Comparison of ENCODE assay signal across 8 cellular contexts in the genomic region with DNA sequence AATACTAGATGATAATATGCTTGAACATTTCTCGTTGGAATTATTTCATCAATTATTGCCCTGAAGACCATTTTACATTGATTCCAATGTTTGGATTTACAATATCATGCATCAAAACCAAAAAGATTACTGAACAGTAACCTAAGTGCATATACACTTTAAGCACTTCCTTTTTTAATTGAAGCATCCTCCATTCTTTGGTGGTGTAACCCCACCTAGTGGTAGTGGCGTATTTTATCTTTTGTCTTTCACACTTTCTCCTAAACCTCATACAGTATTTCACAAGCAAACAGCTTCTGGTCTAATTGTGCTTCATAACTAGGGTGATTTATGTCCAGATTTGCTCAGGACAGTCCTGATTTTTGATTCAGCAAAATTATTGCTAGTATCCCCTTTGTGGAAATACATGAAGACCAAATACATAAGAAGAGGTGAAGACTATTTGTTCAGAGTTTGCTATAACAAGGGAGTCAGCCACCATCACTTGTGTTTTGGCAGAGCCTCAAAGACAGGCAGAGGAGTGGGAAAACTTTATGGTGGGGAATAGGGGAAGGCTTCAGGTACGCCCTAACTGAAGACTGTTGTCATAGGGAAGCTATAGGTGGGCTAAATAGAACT. TPM values are rescaled to one million over a fixed set of nuclear protein-coding genes. Genes with fewer than 3 reads are reported as not detected.
DNase-seq lines count a peak whose midpoint lies in the region; ATAC-seq and TF ChIP-seq lines count a peak whose summit lies in the region.

No MANE protein-coding gene starts in this region.

- no peaks in the 10 kb centered on the region for H3K36me3 Mint-ChIP-seq in activated CD8-positive, alpha-beta T cell treated with anti-CD3 and anti-CD28 coated beads, Interleukin-2, amount 10 ng/mL, durations not matched to agents 7 days and 5 days (ENCODE audit: low read depth)

- H3K27ac ChIP-seq in left ventricle myocardium inferior (replicated peaks): no peak overlapping the region
- no peak overlapping the region for H3K27ac ChIP-seq in gastrocnemius medialis

- ATAC-seq in GM19023 (IDR thresholded peaks at IDR 0.05; ENCODE audit: unreplicated experiment) (peak; percentile 38), HG03175 (IDR thresholded peaks at IDR 0.05; ENCODE audit: unreplicated experiment) (peak; percentile 52), gastrocnemius medialis (no peak)
- ATAC-seq in activated CD8-positive, alpha-beta T cell treated with anti-CD3 and anti-CD28 coated beads, Interleukin-2, amount 10 ng/mL, durations not matched to agents 7 days and 5 days: peak; percentile 48

- H3K36me3 ChIP-seq in left ventricle myocardium inferior (no peaks in the 10 kb centered on the region), gastrocnemius medialis (no peaks in the 10 kb centered on the region)

- H3K27me3 Mint-ChIP-seq in activated CD8-positive, alpha-beta T cell treated with anti-CD3 and anti-CD28 coated beads, Interleukin-2, amount 10 ng/mL, durations not matched to agents 7 days and 5 days (ENCODE audit: low read depth): no peaks in the 10 kb centered on the region

- DNase-seq in DMS 273 treated with DMSO at 0.1 percent for 48 hours (lab: John Stamatoyannopoulos, UW): peak; percentile 44
- peak; percentile 56 for DNase-seq in NCI-H2196 treated with DMSO at 0.1 percent for 48 hours (lab: John Stamatoyannopoulos, UW; ENCODE audit: unreplicated experiment)
- peak; percentile 67 for DNase-seq in activated CD8-positive, alpha-beta T cell treated with anti-CD3 and anti-CD28 coated beads, Interleukin-2, amount 10 ng/mL, durations not matched to agents 7 days and 5 days
- no peak for DNase-seq in left ventricle myocardium inferior
- DNase-seq in gastrocnemius medialis: no peak
- no peak for DNase-seq in epidermal melanocyte (ENCODE audit: insufficient read length, low spot score)

- TF ChIP-seq POLR2A in gastrocnemius medialis (IDR thresholded peaks at IDR 0.05): no peak

- H3K27me3 ChIP-seq in left ventricle myocardium inferior (ENCODE audit: low read depth): no peaks in the 10 kb centered on the region
- no peaks in the 10 kb centered on the region for H3K27me3 ChIP-seq in gastrocnemius medialis

- CTCF ChIA-PET in activated CD8-positive, alpha-beta T cell treated with anti-CD3 and anti-CD28 coated beads, Interleukin-2, amount 10 ng/mL, durations not matched to agents 7 days and 5 days (lab: Charles Lee): interaction anchor here (0.6 to 5.5 kb wide), 33 partner anchors 10 to 618 kb away, joined by 3 to 51 read pairs (median 3); a partner anchor contains a TSS

- H3K9me3 ChIP-seq in left ventricle myocardium inferior (replicated peaks) (no peaks in the 10 kb centered on the region), gastrocnemius medialis (no peaks in the 10 kb centered on the region)

- in situ Hi-C loops in gastrocnemius medialis (cut with MboI; ENCODE audit: low sequenced_read_pairs in 4 of 4): loop anchor here in 3 of 4 donors (10.0 to 25.0 kb wide), 4 partner anchors 121 to 221 kb away; a partner anchor contains a TSS

- H3K27ac Mint-ChIP-seq in activated CD8-positive, alpha-beta T cell treated with anti-CD3 and anti-CD28 coated beads, Interleukin-2, amount 10 ng/mL, durations not matched to agents 7 days and 5 days: peak overlapping the region; percentile 73

- intact Hi-C loops in left ventricle myocardium inferior (cut with micrococcal nuclease) (loop anchor here (5.0 kb wide), 1 partner anchor 216 kb away; no protein-coding TSS in a partner anchor), gastrocnemius medialis (cut with DNase I; ENCODE audit: low total_unique reads) (no loop called here)

- peak overlapping the region; percentile 7 for H3K4me3 Mint-ChIP-seq in activated CD8-positive, alpha-beta T cell treated with anti-CD3 and anti-CD28 coated beads, Interleukin-2, amount 10 ng/mL, durations not matched to agents 7 days and 5 days

- peaks cover 28% of the 10 kb centered on the region for H3K4me1 ChIP-seq in left ventricle myocardium inferior
- H3K4me1 ChIP-seq in gastrocnemius medialis: peaks cover 14 to 17% of the 10 kb centered on the region in 2 donors

- H3K9me3 Mint-ChIP-seq in activated CD8-positive, alpha-beta T cell treated with anti-CD3 and anti-CD28 coated beads, Interleukin-2, amount 10 ng/mL, durations not matched to agents 7 days and 5 days (ENCODE audit: insufficient read depth): no peaks in the 10 kb centered on the region

- peaks cover 35% of the 10 kb centered on the region for H3K4me1 Mint-ChIP-seq in activated CD8-positive, alpha-beta T cell treated with anti-CD3 and anti-CD28 coated beads, Interleukin-2, amount 10 ng/mL, durations not matched to agents 7 days and 5 days (ENCODE audit: low read depth)

- H3K4me3 ChIP-seq in left ventricle myocardium inferior (no peak overlapping the region), gastrocnemius medialis (no peak overlapping the region)

- POLR2A ChIA-PET in activated CD8-positive, alpha-beta T cell treated with anti-CD3 and anti-CD28 coated beads, Interleukin-2, amount 10 ng/mL, durations not matched to agents 7 days and 5 days (lab: Charles Lee): interaction anchor here (0.6 to 1.0 kb wide), 3 partner anchors 68 to 217 kb away, joined by 3 to 4 read pairs (median 3); no protein-coding TSS in a partner anchor

- TF ChIP-seq CTCF in left ventricle myocardium inferior (IDR thresholded peaks at IDR 0.05; ENCODE audit: borderline replicate concordance) (peak; percentile 70), gastrocnemius medialis (IDR thresholded peaks at IDR 0.05 in 4 of 5, conservative IDR thresholded peaks at IDR 0.05 in 1 of 5) (peak; percentile 20 to 60 (median 51))

RNA-seq across cellular contexts. Expression of a gene that starts 3.4 kb away (rescaled TPM):
- total RNA-seq in activated CD8-positive, alpha-beta T cell treated with anti-CD3 and anti-CD28 coated beads, Interleukin-2, amount 10 ng/mL, durations not matched to agents 7 days and 5 days: 10 to 100 TPM; 48.5 to 56.2 TPM
- 10.3 TPM for total RNA-seq in left ventricle myocardium inferior
- total RNA-seq in gastrocnemius medialis: 10 to 100 TPM in 1 of 4 donors, 1 to 10 TPM in 3; 6.5 to 32.5 (median 7.7) TPM

RNA-seq across cellular contexts. Expression of a gene that starts 23.3 kb away (rescaled TPM):
- 10 to 100 TPM; 41.3 to 43.7 TPM for total RNA-seq in activated CD8-positive, alpha-beta T cell treated with anti-CD3 and anti-CD28 coated beads, Interleukin-2, amount 10 ng/mL, durations not matched to agents 7 days and 5 days
- total RNA-seq in left ventricle myocardium inferior (28.5 TPM), gastrocnemius medialis (10 to 100 TPM; 24.5 to 58.5 (median 39.1) TPM)

Comparison
In these comparisons a context has a peak if more than half of its experiments do, and no peak if none do; other contexts are left out.
1. DNase-seq: peak in DMS 273 treated with DMSO at 0.1 percent for 48 hours (single experiment), NCI-H2196 treated with DMSO at 0.1 percent for 48 hours (single experiment) and activated CD8-positive, alpha-beta T cell treated with anti-CD3 and anti-CD28 coated beads, Interleukin-2, amount 10 ng/mL, durations not matched to agents 7 days and 5 days (single experiment); none in left ventricle myocardium inferior (single experiment), gastrocnemius medialis (0 of 2) and epidermal melanocyte (single experiment).
2. ATAC-seq: peak in GM19023 (single experiment), HG03175 (single experiment) and activated CD8-positive, alpha-beta T cell treated with anti-CD3 and anti-CD28 coated beads, Interleukin-2, amount 10 ng/mL, durations not matched to agents 7 days and 5 days (single experiment); none in gastrocnemius medialis (0 of 2).